7 cellular contexts compared by ENCODE assay signal in the genomic region with DNA sequence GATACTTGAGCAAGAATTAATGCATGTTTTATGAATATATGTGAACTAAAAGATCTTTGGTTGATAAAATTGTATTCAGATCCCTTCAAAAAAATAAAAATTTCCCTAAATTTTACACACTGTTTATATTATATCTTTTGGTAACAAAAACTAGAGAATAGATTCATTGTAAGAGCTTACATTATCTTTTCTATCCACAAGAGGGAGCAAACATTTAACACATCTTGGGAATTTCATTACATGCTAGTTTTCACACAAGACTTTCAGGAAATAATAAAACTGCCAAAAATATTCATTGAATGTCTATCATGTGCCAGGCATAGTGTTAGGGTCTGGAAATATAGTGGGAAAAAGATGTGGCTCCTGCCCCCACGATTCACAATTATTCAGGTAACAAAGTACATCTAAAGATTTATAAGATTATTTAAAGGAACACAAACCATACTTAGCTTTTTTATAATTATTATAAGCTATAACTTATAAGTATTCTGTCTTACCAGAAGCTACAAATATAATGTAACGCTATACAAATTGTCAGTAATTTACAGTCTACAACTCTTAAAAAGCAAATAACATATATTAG. TPM values are rescaled to one million over a fixed set of nuclear protein-coding genes. Genes with fewer than 3 reads are reported as not detected.
A peak's percentile ranks its signal among the peaks of the same experiment; 100 is the strongest.
DNase-seq lines count a peak whose midpoint lies in the region; ATAC-seq, FAIRE-seq and TF ChIP-seq lines count a peak whose summit lies in the region.

No MANE protein-coding gene starts in this region.

- intact Hi-C loops in K562 (cut with micrococcal nuclease): loop anchor here (1.0 kb wide), 2 partner anchors 115 to 260 kb away; no protein-coding TSS in a partner anchor

- no peaks in the 10 kb centered on the region for H3K27me3 ChIP-seq in K562 (ENCODE audit: control insufficient read depth in 2 of 2, insufficient read depth in 2 of 2, low read length in 2 of 2)
- H3K27me3 ChIP-seq in liver (ENCODE audit: control insufficient read depth in 4 of 4, insufficient read depth in 4 of 4, low read length in 3 of 4): no peaks in the 10 kb centered on the region

- H3K36me3 ChIP-seq in K562 (ENCODE audit: control insufficient read depth, insufficient read depth, low read length) (peaks cover 30% of the 10 kb centered on the region; the same call in 1 of the 3 replicates), liver (ENCODE audit: control insufficient read depth in 4 of 4, insufficient read depth in 3 of 4, low read depth in 1 of 4, low read length in 3 of 4) (no peaks in the 10 kb centered on the region)

- H3K4me2 ChIP-seq in K562 (ENCODE audit: insufficient read depth, low read length): no peak overlapping the region

- no peaks in the 10 kb centered on the region for H4K20me1 ChIP-seq in K562 (replicated peaks; ENCODE audit: control insufficient read depth, insufficient read depth, low read length)

- no peaks in the 10 kb centered on the region for H3K9me1 ChIP-seq in K562 (ENCODE audit: control insufficient read depth, insufficient read depth, low read length)

- POLR2A ChIA-PET in K562 (lab: Yijun Ruan, JAX): interaction anchor here (0.6 to 1.6 kb wide), 8 partner anchors 10 to 306 kb away, joined by 3 to 5 read pairs (median 3); no protein-coding TSS in a partner anchor

- DNase-seq in GM10266 (ENCODE audit: extremely low spot score) (no peak), NCI-H1105 treated with DMSO at 0.1 percent for 48 hours (lab: John Stamatoyannopoulos, UW) (peak; percentile 38), K562 (ENCODE audit: extremely low read depth in 1 of 4, low spot score in 3 of 4) (peak in 2 of 4 experiments; percentile 21 to 41)
- DNase-seq in stimulated activated CD4-positive, alpha-beta T cell treated with anti-CD3 and anti-CD28 coated beads, Interleukin-15, amount 100 ng/mL, for 24 hours: no peak
- no peak for DNase-seq in activated naive CD4-positive, alpha-beta T cell treated with anti-CD3 and anti-CD28 coated beads, Interleukin-2, amount 10 ng/mL, durations not matched to agents 7 days and 5 days

- WGBS in K562 (ENCODE audit: insufficient coverage, low coverage, missing lambda C conversion rate): 26% methylated on average over 2 of the region's 2 CpGs
- 47% methylated on average over 2 of the region's 2 CpGs for WGBS in liver

- H3K9me3 Mint-ChIP-seq in activated naive CD4-positive, alpha-beta T cell treated with anti-CD3 and anti-CD28 coated beads, Interleukin-2, amount 10 ng/mL, durations not matched to agents 7 days and 5 days: no peaks in the 10 kb centered on the region

- no peak overlapping the region for H3K27ac Mint-ChIP-seq in activated naive CD4-positive, alpha-beta T cell treated with anti-CD3 and anti-CD28 coated beads, Interleukin-2, amount 10 ng/mL, durations not matched to agents 7 days and 5 days

- H3K27ac ChIP-seq in K562 (ENCODE audit: extremely low read depth, low read depth, low read length) (no peak overlapping the region), liver (ENCODE audit: low read depth in 1 of 2, low read length in 2 of 2) (no peak overlapping the region)

- no peaks in the 10 kb centered on the region for H3K27me3 Mint-ChIP-seq in activated naive CD4-positive, alpha-beta T cell treated with anti-CD3 and anti-CD28 coated beads, Interleukin-2, amount 10 ng/mL, durations not matched to agents 7 days and 5 days

- H3K9ac ChIP-seq in K562 (ENCODE audit: insufficient read depth in 1 of 2, low read depth in 2 of 2, low read length in 2 of 2) (no peak overlapping the region), liver (ENCODE audit: low read depth in 1 of 2, low read length in 2 of 2) (no peak overlapping the region)

- no peak overlapping the region for H2AFZ ChIP-seq in K562 (ENCODE audit: low read depth, low read length)

- no peak for FAIRE-seq in K562 (lab: Jason Lieb, UNC)

- H3K9me3 ChIP-seq in K562 (replicated peaks; ENCODE audit: control insufficient read depth, insufficient read depth, low read depth, low read length) (no peaks in the 10 kb centered on the region; the same call in 1 of the 2 replicates), liver (ENCODE audit: control insufficient read depth in 4 of 4, low read length in 3 of 4) (no peaks in the 10 kb centered on the region)

- TF ChIP-seq EP300 in K562 (IDR thresholded peaks at IDR 0.05; ENCODE audit: low read length): no peak

- no peak for TF ChIP-seq POLR2A in K562 (conservative IDR thresholded peaks at IDR 0.05)

- ATAC-seq in K562: peak; percentile 67
- no peak for ATAC-seq in HG02885 (IDR thresholded peaks at IDR 0.05; ENCODE audit: poor library complexity, unreplicated experiment)

- peaks cover 3% of the 10 kb centered on the region for H3K36me3 Mint-ChIP-seq in activated naive CD4-positive, alpha-beta T cell treated with anti-CD3 and anti-CD28 coated beads, Interleukin-2, amount 10 ng/mL, durations not matched to agents 7 days and 5 days

- CTCF ChIA-PET in K562 (lab: Yijun Ruan, JAX; ENCODE audit: low intra/inter-chr PET ratio): interaction anchor here (0.6 to 2.0 kb wide), 3 partner anchors 116 to 263 kb away, joined by 3 to 10 read pairs (median 3); no protein-coding TSS in a partner anchor
- CTCF ChIA-PET in activated naive CD4-positive, alpha-beta T cell treated with anti-CD3 and anti-CD28 coated beads, Interleukin-2, amount 10 ng/mL, durations not matched to agents 7 days and 5 days (lab: Charles Lee): interaction anchor here (0.6 to 2.6 kb wide), 15 partner anchors 8 to 587 kb away, joined by 3 to 45 read pairs (median 3); a partner anchor contains a TSS

- in situ Hi-C loops in K562 (cut with MboI): loop anchor here (10.0 kb wide), 1 partner anchor 255 kb away; no protein-coding TSS in a partner anchor

- H3K4me3 Mint-ChIP-seq in activated naive CD4-positive, alpha-beta T cell treated with anti-CD3 and anti-CD28 coated beads, Interleukin-2, amount 10 ng/mL, durations not matched to agents 7 days and 5 days: no peak overlapping the region

- H3K79me2 ChIP-seq in K562 (ENCODE audit: control insufficient read depth, insufficient read depth, low read length): peaks cover 93% of the 10 kb centered on the region

- no TSS peak for BruUV-seq in K562 (replicated peaks; lab: Mats Ljungman, UMichigan)

- H3K4me1 Mint-ChIP-seq in activated naive CD4-positive, alpha-beta T cell treated with anti-CD3 and anti-CD28 coated beads, Interleukin-2, amount 10 ng/mL, durations not matched to agents 7 days and 5 days: peaks cover 13% of the 10 kb centered on the region

- no peak overlapping the region for H3K4me3 ChIP-seq in K562
- H3K4me3 ChIP-seq in liver (ENCODE audit: low read depth in 1 of 3, low read length in 3 of 3): no peak overlapping the region

- TF ChIP-seq RAD21 in K562 (CRISPR knock-in tag; conservative IDR thresholded peaks at IDR 0.05 in 1 of 2, IDR thresholded peaks at IDR 0.05 in 1 of 2) (peak; percentile 53 to 80), liver (IDR thresholded peaks at IDR 0.05) (peak; percentile 77 to 82)

- H3K4me1 ChIP-seq in K562 (replicated peaks in 1 of 2; ENCODE audit: control insufficient read depth in 2 of 2, insufficient read depth in 2 of 2, low read length in 2 of 2): peaks cover 0 to 3% of the 10 kb centered on the region in 2 experiments; a peak in 1 of 5 replicates
- H3K4me1 ChIP-seq in liver (ENCODE audit: control insufficient read depth in 4 of 4, insufficient read depth in 4 of 4, low read length in 3 of 4): peaks cover 0 to 6% (median 5%) of the 10 kb centered on the region in 4 donors

- TF ChIP-seq CTCF in GM10266 (IDR thresholded peaks at IDR 0.05; ENCODE audit: control insufficient read depth, insufficient read depth, low read depth, missing control alignments): peak; percentile 42
- peak; percentile 23 to 74 (median 41); a peak in 3 of 6 replicates for TF ChIP-seq CTCF in K562 (IDR thresholded peaks at IDR 0.05 in 2 of 3, conservative IDR thresholded peaks at IDR 0.05 in 1 of 3; ENCODE audit: insufficient read depth in 2 of 3, low read depth in 1 of 3, low read length in 3 of 3)
- TF ChIP-seq CTCF in liver (IDR thresholded peaks at IDR 0.05; ENCODE audit: low read depth, low read length, missing input control): peak; percentile 53

RNA-seq across cellular contexts. Expression of a gene that starts 30.6 kb away (rescaled TPM):
- total RNA-seq in K562 (2011; cell fraction: chromatin; rRNA removed; ENCODE audit: low replicate concordance): 281 and 434 TPM in 2 replicates
- 44.0 and 67.8 TPM in 2 replicates for total RNA-seq in K562 (2011; cell fraction: nucleolus; rRNA removed)
- 165 and 180 TPM in 2 replicates for total RNA-seq in K562 (2011; cell fraction: nucleoplasm; rRNA removed)
- total RNA-seq in K562 (2014; rRNA removed) (76.3 and 76.7 TPM in 2 replicates), K562 (2014; rRNA removed; fragmentation: Illumina TruSeq; extraction: Trizol) (225 and 267 TPM in 2 replicates), K562 (2015; rRNA removed; fragmentation: Illumina TruSeq; extraction: Trizol) (163 and 176 TPM in 2 replicates), K562 (2021) (186 and 190 TPM in 2 replicates), liver (10 to 100 TPM; 16.9 to 45.0 TPM)
- polyA plus RNA-seq in K562 (2011; rRNA removed) (88.2 and 118 TPM in 2 replicates), K562 (2014; fragmentation: Illumina TruSeq; extraction: Trizol) (186 and 212 TPM in 2 replicates), K562 (2014; fragmentation: Nextera tagmentation; extraction: Ambion mirVana) (10 to 100 TPM; 48.7 to 60.9 TPM), K562 (2014; rRNA removed) (78.9 and 92.7 TPM in 2 replicates), liver (10 to 100 TPM in 1 of 2 donors, 1 to 10 TPM in 1; 8.6 to 19.4 TPM)
- polyA plus RNA-seq in K562 (2011; cell fraction: cytosol; rRNA removed): 12.0 and 44.0 TPM in 2 replicates
- polyA plus RNA-seq in K562 (2011; cell fraction: nucleus; rRNA removed): 30.1 and 41.4 TPM in 2 replicates
- polyA plus RNA-seq in K562 (2012): 144 and 167 TPM in 2 replicates
- 295 and 351 TPM in 2 replicates for polyA minus RNA-seq in K562 (2011; rRNA and poly(A)+ RNA removed)
- 85.8 and 99.9 TPM in 2 replicates for polyA minus RNA-seq in K562 (2011; cell fraction: cytosol; rRNA and poly(A)+ RNA removed)
- polyA minus RNA-seq in K562 (2011; cell fraction: nucleus; rRNA and poly(A)+ RNA removed): 46.4 and 174 TPM in 2 replicates

RNA-seq across cellular contexts. Expression of a gene that starts 40.6 kb away (rescaled TPM):
- 15.8 and 16.4 TPM in 2 replicates for total RNA-seq in K562 (2011; cell fraction: chromatin; rRNA removed; ENCODE audit: low replicate concordance)
- 19.7 and 20.7 TPM in 2 replicates for total RNA-seq in K562 (2011; cell fraction: nucleolus; rRNA removed)
- total RNA-seq in K562 (2011; cell fraction: nucleoplasm; rRNA removed): 19.7 and 23.7 TPM in 2 replicates
- total RNA-seq in K562 (2014; rRNA removed): 74.3 and 82.0 TPM in 2 replicates
- total RNA-seq in K562 (2014; rRNA removed; fragmentation: Illumina TruSeq; extraction: Trizol): 38.2 and 41.3 TPM in 2 replicates
- total RNA-seq in K562 (2015; rRNA removed; fragmentation: Illumina TruSeq; extraction: Trizol): 64.5 and 67.1 TPM in 2 replicates
- total RNA-seq in K562 (2021): 56.7 and 62.2 TPM in 2 replicates
- polyA plus RNA-seq in K562 (2011; rRNA removed): 27.0 and 28.5 TPM in 2 replicates
- polyA plus RNA-seq in K562 (2011; cell fraction: cytosol; rRNA removed): 30.9 and 35.2 TPM in 2 replicates
- 17.3 and 17.5 TPM in 2 replicates for polyA plus RNA-seq in K562 (2011; cell fraction: nucleus; rRNA removed)
- polyA plus RNA-seq in K562 (2012): 67.6 and 71.5 TPM in 2 replicates
- 40.5 and 45.9 TPM in 2 replicates for polyA plus RNA-seq in K562 (2014; fragmentation: Illumina TruSeq; extraction: Trizol)
- 10 to 100 TPM; 11.9 to 18.2 TPM for polyA plus RNA-seq in K562 (2014; fragmentation: Nextera tagmentation; extraction: Ambion mirVana)
- 56.3 and 56.4 TPM in 2 replicates for polyA plus RNA-seq in K562 (2014; rRNA removed)
- polyA minus RNA-seq in K562 (2011; rRNA and poly(A)+ RNA removed): 25.9 and 29.4 TPM in 2 replicates
- polyA minus RNA-seq in K562 (2011; cell fraction: cytosol; rRNA and poly(A)+ RNA removed): 17.3 and 18.8 TPM in 2 replicates
- 17.5 and 42.1 TPM in 2 replicates for polyA minus RNA-seq in K562 (2011; cell fraction: nucleus; rRNA and poly(A)+ RNA removed)
- total RNA-seq in liver: 10 to 100 TPM in 1 of 2 donors, 1 to 10 TPM in 1; 2.6 to 27.4 TPM
- 1 to 10 TPM; 1.9 to 5.8 TPM for polyA plus RNA-seq in liver
